26 cellular contexts compared by ENCODE assay signal in the genomic region with DNA sequence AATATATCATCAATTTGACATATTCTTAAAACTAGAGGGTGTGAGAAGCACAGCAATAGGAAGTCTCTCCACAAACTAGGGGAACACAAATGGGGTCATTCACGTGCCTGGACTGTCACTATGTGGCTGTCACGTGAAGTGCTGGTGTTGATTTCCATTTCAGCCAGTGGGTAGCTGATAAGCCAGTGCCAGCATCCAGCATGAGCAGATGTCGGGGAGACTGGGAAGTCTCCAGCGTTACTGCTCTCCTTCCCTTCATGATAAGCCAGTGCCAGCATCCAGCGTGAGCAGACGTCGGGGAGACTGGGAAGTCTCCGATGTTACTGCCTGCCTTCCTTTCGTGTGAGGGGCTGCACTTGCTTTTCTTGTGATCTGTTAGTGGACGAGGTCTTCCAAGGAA. TPM values are rescaled to one million over a fixed set of nuclear protein-coding genes. Genes with fewer than 3 reads are reported as not detected.
A peak's percentile ranks its signal among the peaks of the same experiment; 100 is the strongest.
DNase-seq lines count a peak whose midpoint lies in the region; ATAC-seq, FAIRE-seq and TF ChIP-seq lines count a peak whose summit lies in the region.
"Had no signal": no experiment of that assay in that cellular context is flagged by ENCODE, and none has a peak within 500 bp of the region (broad histone marks: within the 10 kb centered on the region; RNA-seq: fewer than 3 reads in every experiment).

No MANE protein-coding gene starts in this region.

- ATAC-seq in RWPE2 (ENCODE audit: low read depth) (no peak), GM12878 (no peak)
- no peak for ATAC-seq in stimulated activated effector memory CD8-positive, alpha-beta T cell treated with anti-CD3 and anti-CD28 coated beads, Interleukin-12 subunit alpha, Interleukin-12 subunit beta, amount 100 ng/mL, for 72 hours
- ATAC-seq: stimulated activated naive CD8-positive, alpha-beta T cell treated with anti-CD3 and anti-CD28 coated beads, Interleukin-15, Interleukin-2, amounts not matched to agents 100 U/mL and 50 U/mL, for 24 hours had no signal

- RAD21 ChIA-PET in GM12878 (lab: Charles Lee; ENCODE audit: unreplicated experiment), result no interaction called here

- POLR2A ChIA-PET in GM12878 (lab: Charles Lee), result no interaction called here

- H3K9ac ChIP-seq in GM12878 (ENCODE audit: control insufficient read depth, insufficient read depth, low read length), result no peak overlapping the region

- TF ChIP-seq RAD21 in GM12878 (IDR thresholded peaks at IDR 0.05; ENCODE audit: insufficient read depth, low read depth, low read length), result no peak

- TF ChIP-seq CTCF in RWPE2 (IDR thresholded peaks at IDR 0.05; ENCODE audit: poor library complexity, severe bottlenecking), result no peak
- no peak for TF ChIP-seq CTCF in GM12878 (IDR thresholded peaks at IDR 0.05 in 2 of 3, conservative IDR thresholded peaks at IDR 0.05 in 1 of 3; ENCODE audit: control insufficient read depth in 2 of 3, extremely low read depth in 1 of 3, insufficient read depth in 1 of 3, low read depth in 3 of 3, low read length in 3 of 3)
- no peak for TF ChIP-seq CTCF in left ventricle myocardium inferior (IDR thresholded peaks at IDR 0.05; ENCODE audit: borderline replicate concordance)

- H3K4me1 ChIP-seq in RWPE2 (ENCODE audit: insufficient read depth, poor library complexity, severe bottlenecking) (no peaks in the 10 kb centered on the region), GM12878 (ENCODE audit: control insufficient read depth, insufficient read depth, low read length) (no peaks in the 10 kb centered on the region), left ventricle myocardium inferior (peaks cover 42% of the 10 kb centered on the region)
- H3K4me1 ChIP-seq: breast epithelium had no signal

- DNase-seq in RWPE2 (ENCODE audit: low spot score) (peak; percentile 61), GM12878 (ENCODE audit: low read depth, low spot score) (no peak), left ventricle myocardium inferior (peak; percentile 47), NCI-H187 (lab: John Stamatoyannopoulos, UW) (no peak), KBM-7 (no peak), GDM1 (lab: John Stamatoyannopoulos, UW) (no peak)
- DNase-seq in stimulated activated effector memory CD8-positive, alpha-beta T cell treated with anti-CD3 and anti-CD28 coated beads, Interleukin-12 subunit alpha, Interleukin-12 subunit beta, amount 100 ng/mL, for 72 hours (ENCODE audit: low spot score in 2 of 2), result no peak
- DNase-seq in activated effector memory CD4-positive, alpha-beta T cell treated with anti-CD3 and anti-CD28 coated beads, Interleukin-2, amount 50 U/mL, for 16 hours, result no peak
- DNase-seq: DMS79 treated with DMSO at 0.1 percent for 48 hours; foreskin melanocyte; NCI-H1105; NCI-H510A treated with DMSO at 0.1 percent for 48 hours; nephron progenitor cell; NK-92 treated with Interleukin-12 subunit alpha and Interleukin-12 subunit beta, amount 100 ng/mL, for 24 hours; Peyer's patch; stimulated activated CD4-positive, alpha-beta T cell treated with anti-CD3 and anti-CD28 coated beads, Interleukin-2, amount 100 ng/mL, for 24 hours; stimulated activated naive CD8-positive, alpha-beta T cell treated with anti-CD3 and anti-CD28 coated beads, Interleukin-15, Interleukin-2, amounts not matched to agents 100 U/mL and 50 U/mL, for 24 hours had no signal

- H3K27ac ChIP-seq in RWPE2 (ENCODE audit: poor library complexity, severe bottlenecking), result no peak overlapping the region
- no peak overlapping the region for H3K27ac ChIP-seq in GM12878 (ENCODE audit: control insufficient read depth, insufficient read depth)
- peak overlapping the region; percentile 17 for H3K27ac ChIP-seq in left ventricle myocardium inferior (replicated peaks)
- H3K27ac ChIP-seq: breast epithelium, Peyer's patch, SK-N-MC had no signal

- SMC1A ChIA-PET in GM12878 (lab: Charles Lee; ENCODE audit: uncharacterized antibody, unreplicated experiment), result no interaction called here

- no peak for TF ChIP-seq EP300 in GM12878 (IDR thresholded peaks at IDR 0.05; ENCODE audit: borderline replicate concordance in 1 of 2, control insufficient read depth in 1 of 2, low read depth in 2 of 2, low read length in 2 of 2)

- CTCF ChIA-PET in GM12878 (lab: Yijun Ruan, JAX), result no interaction called here

- no peak for FAIRE-seq in GM12878 (lab: Jason Lieb, UNC)
- FAIRE-seq: H54 had no signal

- peaks cover 2% of the 10 kb centered on the region for H3K4me1 Mint-ChIP-seq in stimulated activated effector memory CD8-positive, alpha-beta T cell treated with anti-CD3 and anti-CD28 coated beads, Interleukin-12 subunit alpha, Interleukin-12 subunit beta, amount 100 ng/mL, for 72 hours
- H3K4me1 Mint-ChIP-seq: nephron progenitor cell had no signal

- H3K4me3 Mint-ChIP-seq in stimulated activated effector memory CD8-positive, alpha-beta T cell treated with anti-CD3 and anti-CD28 coated beads, Interleukin-12 subunit alpha, Interleukin-12 subunit beta, amount 100 ng/mL, for 72 hours, result no peak overlapping the region
- H3K4me3 Mint-ChIP-seq: activated naive CD8-positive, alpha-beta T cell; dendritic cell treated with granulocyte-macrophage colony-stimulating factor and Interleukin-4, amounts not matched to agents 40 ng/mL and 50 ng/mL, for 4 days; nephron progenitor cell; T-helper 2 cell treated with Interferon-gamma antibody and Interleukin-4, amounts not matched to agents 5 μg/mL and 100 μg/mL, for 36 hours had no signal

- no peak overlapping the region for H3K4me2 ChIP-seq in GM12878 (ENCODE audit: control insufficient read depth, insufficient read depth)

- WGBS in GM12878 (ENCODE audit: insufficient coverage, insufficient replicate concordance, low lambda C conversion rate, missing lambda C conversion rate), result 91% methylated on average over 10 of the region's 10 CpGs

- H3K9me3 Mint-ChIP-seq in stimulated activated effector memory CD8-positive, alpha-beta T cell treated with anti-CD3 and anti-CD28 coated beads, Interleukin-12 subunit alpha, Interleukin-12 subunit beta, amount 100 ng/mL, for 72 hours, result no peaks in the 10 kb centered on the region
- H3K9me3 Mint-ChIP-seq: CD8-positive, alpha-beta memory T cell; T-helper 2 cell treated with Interferon-gamma antibody and Interleukin-4, amounts not matched to agents 5 μg/mL and 100 μg/mL, for 36 hours had no signal

- H3K79me2 ChIP-seq in GM12878 (ENCODE audit: control insufficient read depth, insufficient read depth, low read length), result peaks cover 4% of the 10 kb centered on the region

- no peaks in the 10 kb centered on the region for H4K20me1 ChIP-seq in GM12878 (ENCODE audit: control insufficient read depth, insufficient read depth)

- no peaks in the 10 kb centered on the region for H3K9me3 ChIP-seq in RWPE2 (ENCODE audit: severe bottlenecking)
- H3K9me3 ChIP-seq in GM12878 (replicated peaks; ENCODE audit: control insufficient read depth, insufficient read depth, low read length), result peaks cover 3% of the 10 kb centered on the region; the same call in 2 of the 3 replicates
- H3K9me3 ChIP-seq in left ventricle myocardium inferior (replicated peaks), result peaks cover 4% of the 10 kb centered on the region
- H3K9me3 ChIP-seq: breast epithelium, Peyer's patch had no signal

- H3K4me3 ChIP-seq in RWPE2 (ENCODE audit: severe bottlenecking) (no peak overlapping the region), GM12878 (no peak overlapping the region), left ventricle myocardium inferior (peak overlapping the region; percentile 14)
- H3K4me3 ChIP-seq: breast epithelium, Peyer's patch, SK-N-MC had no signal

- H3K36me3 ChIP-seq in RWPE2 (ENCODE audit: low read depth) (peaks cover 74% of the 10 kb centered on the region), GM12878 (ENCODE audit: control insufficient read depth in 2 of 2, insufficient read depth in 2 of 2, low read length in 1 of 2) (peaks cover 24 to 46% of the 10 kb centered on the region in 2 experiments), left ventricle myocardium inferior (peaks cover 67% of the 10 kb centered on the region)
- H3K36me3 ChIP-seq: breast epithelium had no signal

- no TSS peak for BruUV-seq in GM12878 (replicated peaks; lab: Mats Ljungman, UMichigan)

- H3K27ac Mint-ChIP-seq in stimulated activated effector memory CD8-positive, alpha-beta T cell treated with anti-CD3 and anti-CD28 coated beads, Interleukin-12 subunit alpha, Interleukin-12 subunit beta, amount 100 ng/mL, for 72 hours, result peak overlapping the region; percentile 75
- H3K27ac Mint-ChIP-seq: activated naive CD8-positive, alpha-beta T cell; dendritic cell treated with granulocyte-macrophage colony-stimulating factor and Interleukin-4, amounts not matched to agents 40 ng/mL and 50 ng/mL, for 4 days; T-helper 2 cell treated with Interferon-gamma antibody and Interleukin-4, amounts not matched to agents 5 μg/mL and 100 μg/mL, for 36 hours had no signal

- 0 out of 2 replicates have a peak, but pooled peaks have one; percentile 36 for TF ChIP-seq POLR2A in GM12878 (IDR thresholded peaks at IDR 0.05; ENCODE audit: low read depth, low read length)

- H3K36me3 Mint-ChIP-seq in stimulated activated effector memory CD8-positive, alpha-beta T cell treated with anti-CD3 and anti-CD28 coated beads, Interleukin-12 subunit alpha, Interleukin-12 subunit beta, amount 100 ng/mL, for 72 hours, result peaks cover 73% of the 10 kb centered on the region

- H3K27me3 ChIP-seq in RWPE2 (ENCODE audit: insufficient read depth, poor library complexity, severe bottlenecking) (no peaks in the 10 kb centered on the region), GM12878 (replicated peaks in 1 of 2; ENCODE audit: control insufficient read depth in 2 of 2, insufficient read depth in 2 of 2, low read length in 1 of 2) (no peaks in the 10 kb centered on the region), left ventricle myocardium inferior (ENCODE audit: low read depth) (no peaks in the 10 kb centered on the region)
- H3K27me3 ChIP-seq: breast epithelium, Peyer's patch had no signal

- no peak overlapping the region for H2AFZ ChIP-seq in GM12878 (ENCODE audit: control insufficient read depth, low read depth, low read length)

- intact Hi-C loops in GM12878 (cut with micrococcal nuclease; ENCODE audit: unreplicated experiment) (no loop called here), left ventricle myocardium inferior (cut with micrococcal nuclease) (no loop called here)

- in situ Hi-C loops in GM12878 (cut with MboI), result no loop called here
- in situ Hi-C loops in KBM-7 (cut with MboI; ENCODE audit: low pct_unique_long_range_greater_than_20kb, low sequenced_read_pairs), result no loop called here

RNA-seq across cellular contexts. Expression of a gene that starts 5.6 kb away (rescaled TPM):
- total RNA-seq in GM12878 (2013; cell fraction: nucleolus; rRNA removed), result 130 and 134 TPM in 2 replicates
- total RNA-seq in GM12878 (2014; rRNA removed), result 27.8 and 35.8 TPM in 2 replicates
- total RNA-seq in GM12878 (2014; rRNA removed; fragmentation: Illumina TruSeq; extraction: Trizol), result 15.7 and 17.5 TPM in 2 replicates
- 60.2 and 74.1 TPM in 2 replicates for total RNA-seq in GM12878 (2021)
- 18.7 TPM for polyA plus RNA-seq in GM12878 (2011; ENCODE audit: low read depth)
- polyA plus RNA-seq in GM12878 (2011; rRNA removed), result 13.0 and 22.9 TPM in 2 replicates
- 33.9 and 65.4 TPM in 2 replicates for polyA plus RNA-seq in GM12878 (2011; cell fraction: cytosol; rRNA removed)
- 742 and 791 TPM in 2 replicates for polyA plus RNA-seq in GM12878 (2011; cell fraction: nucleus; rRNA removed)
- 52.1 and 66.9 TPM in 2 replicates for polyA plus RNA-seq in GM12878 (2012)
- 5.8 and 19.2 TPM in 2 replicates for polyA plus RNA-seq in GM12878 (2014; fragmentation: Illumina TruSeq; extraction: Trizol)
- 1 to 10 TPM in 1 of 2 experiments, under 1 TPM in 1; 0.72 to 3.9 TPM for polyA plus RNA-seq in GM12878 (2014; fragmentation: Nextera tagmentation; extraction: Ambion mirVana)
- 67.1 and 83.6 TPM in 2 replicates for polyA plus RNA-seq in GM12878 (2014; rRNA removed)
- 10 to 100 TPM; 57.9 to 67.0 TPM for polyA plus RNA-seq in GM12878 (2016; fragmentation: Nextera tagmentation; extraction: Ambion mirVana)
- 6.9 and 18.1 TPM in 2 replicates for polyA minus RNA-seq in GM12878 (2011; rRNA and poly(A)+ RNA removed)
- polyA minus RNA-seq in GM12878 (2011; cell fraction: cytosol; rRNA and poly(A)+ RNA removed), result 9.0 and 11.0 TPM in 2 replicates
- 49.8 and 62.0 TPM in 2 replicates for polyA minus RNA-seq in GM12878 (2011; cell fraction: nucleus; rRNA and poly(A)+ RNA removed)
- 0.47 TPM for total RNA-seq in left ventricle myocardium inferior

RNA-seq across cellular contexts. Expression of a gene that starts 9.0 kb away (rescaled TPM):
- 16.8 and 17.6 TPM in 2 replicates for total RNA-seq in GM12878 (2013; cell fraction: nucleolus; rRNA removed)
- 21.7 and 25.2 TPM in 2 replicates for total RNA-seq in GM12878 (2014; rRNA removed)
- 21.7 and 22.7 TPM in 2 replicates for total RNA-seq in GM12878 (2014; rRNA removed; fragmentation: Illumina TruSeq; extraction: Trizol)
- 33.1 and 33.8 TPM in 2 replicates for total RNA-seq in GM12878 (2021)
- 19.1 TPM for polyA plus RNA-seq in GM12878 (2011; ENCODE audit: low read depth)
- polyA plus RNA-seq in GM12878 (2011; rRNA removed), result 28.2 and 30.6 TPM in 2 replicates
- polyA plus RNA-seq in GM12878 (2011; cell fraction: cytosol; rRNA removed), result 29.1 and 34.1 TPM in 2 replicates
- 19.5 and 22.0 TPM in 2 replicates for polyA plus RNA-seq in GM12878 (2011; cell fraction: nucleus; rRNA removed)
- 21.7 and 23.3 TPM in 2 replicates for polyA plus RNA-seq in GM12878 (2012)
- 17.6 and 22.8 TPM in 2 replicates for polyA plus RNA-seq in GM12878 (2014; fragmentation: Illumina TruSeq; extraction: Trizol)
- 10 to 100 TPM; 12.0 to 13.2 TPM for polyA plus RNA-seq in GM12878 (2014; fragmentation: Nextera tagmentation; extraction: Ambion mirVana)
- 27.9 and 29.8 TPM in 2 replicates for polyA plus RNA-seq in GM12878 (2014; rRNA removed)
- 10 to 100 TPM; 16.5 to 20.1 TPM for polyA plus RNA-seq in GM12878 (2016; fragmentation: Nextera tagmentation; extraction: Ambion mirVana)
- polyA minus RNA-seq in GM12878 (2011; rRNA and poly(A)+ RNA removed), result 26.9 and 30.9 TPM in 2 replicates
- 11.3 and 11.9 TPM in 2 replicates for polyA minus RNA-seq in GM12878 (2011; cell fraction: cytosol; rRNA and poly(A)+ RNA removed)
- polyA minus RNA-seq in GM12878 (2011; cell fraction: nucleus; rRNA and poly(A)+ RNA removed), result 7.1 and 9.1 TPM in 2 replicates
- total RNA-seq in left ventricle myocardium inferior, result 16.2 TPM

RNA-seq across cellular contexts. Expression of a gene that starts 20.6 kb away (rescaled TPM):
- 158 and 180 TPM in 2 replicates for total RNA-seq in GM12878 (2013; cell fraction: nucleolus; rRNA removed)
- total RNA-seq in GM12878 (2014; rRNA removed) (40.9 and 41.5 TPM in 2 replicates), GM12878 (2014; rRNA removed; fragmentation: Illumina TruSeq; extraction: Trizol) (33.8 and 36.0 TPM in 2 replicates), GM12878 (2021) (52.1 and 56.4 TPM in 2 replicates), left ventricle myocardium inferior (37.0 TPM)
- 21.4 TPM for polyA plus RNA-seq in GM12878 (2011; ENCODE audit: low read depth)
- polyA plus RNA-seq in GM12878 (2011; rRNA removed) (40.4 and 47.4 TPM in 2 replicates), GM12878 (2014; fragmentation: Illumina TruSeq; extraction: Trizol) (39.4 and 44.2 TPM in 2 replicates), GM12878 (2014; fragmentation: Nextera tagmentation; extraction: Ambion mirVana) (1 to 10 TPM; 5.5 to 7.8 TPM), GM12878 (2014; rRNA removed) (40.6 and 40.8 TPM in 2 replicates), GM12878 (2016; fragmentation: Nextera tagmentation; extraction: Ambion mirVana) (10 to 100 TPM; 24.7 to 28.5 TPM)
- 43.3 and 47.3 TPM in 2 replicates for polyA plus RNA-seq in GM12878 (2011; cell fraction: cytosol; rRNA removed)
- polyA plus RNA-seq in GM12878 (2011; cell fraction: nucleus; rRNA removed), result 185 and 192 TPM in 2 replicates
- polyA plus RNA-seq in GM12878 (2012), result 32.5 and 32.6 TPM in 2 replicates
- polyA minus RNA-seq in GM12878 (2011; rRNA and poly(A)+ RNA removed), result 38.1 and 42.9 TPM in 2 replicates
- 12.7 and 13.5 TPM in 2 replicates for polyA minus RNA-seq in GM12878 (2011; cell fraction: cytosol; rRNA and poly(A)+ RNA removed)
- polyA minus RNA-seq in GM12878 (2011; cell fraction: nucleus; rRNA and poly(A)+ RNA removed), result 38.0 and 59.5 TPM in 2 replicates

RNA-seq across cellular contexts. Expression of a gene that starts 59.8 kb away (rescaled TPM):
- 0.69 TPM in 1 of 2 replicates, not detected in the other for total RNA-seq in GM12878 (2013; cell fraction: nucleolus; rRNA removed)
- total RNA-seq in GM12878 (2014; rRNA removed), result not detected in 2 replicates
- not detected in 2 replicates for total RNA-seq in GM12878 (2014; rRNA removed; fragmentation: Illumina TruSeq; extraction: Trizol)
- total RNA-seq in GM12878 (2021), result 0.33 TPM in 1 of 2 replicates, not detected in the other
- polyA plus RNA-seq in GM12878 (2011; ENCODE audit: low read depth), result not detected
- polyA plus RNA-seq in GM12878 (2011; rRNA removed), result not detected in 2 replicates
- polyA plus RNA-seq in GM12878 (2011; cell fraction: cytosol; rRNA removed), result 0.07 TPM in 1 of 2 replicates, not detected in the other
- polyA plus RNA-seq in GM12878 (2011; cell fraction: nucleus; rRNA removed), result 0.28 and 0.40 TPM in 2 replicates
- 0.11 TPM in 1 of 2 replicates, not detected in the other for polyA plus RNA-seq in GM12878 (2012)
- not detected in 2 replicates for polyA plus RNA-seq in GM12878 (2014; fragmentation: Illumina TruSeq; extraction: Trizol)
- polyA plus RNA-seq in GM12878 (2014; fragmentation: Nextera tagmentation; extraction: Ambion mirVana), result not detected
- 0.28 TPM in 1 of 2 replicates, not detected in the other for polyA plus RNA-seq in GM12878 (2014; rRNA removed)
- polyA plus RNA-seq in GM12878 (2016; fragmentation: Nextera tagmentation; extraction: Ambion mirVana), result not detected
- not detected in 2 replicates for polyA minus RNA-seq in GM12878 (2011; rRNA and poly(A)+ RNA removed)
- not detected in 2 replicates for polyA minus RNA-seq in GM12878 (2011; cell fraction: cytosol; rRNA and poly(A)+ RNA removed)
- not detected in 2 replicates for polyA minus RNA-seq in GM12878 (2011; cell fraction: nucleus; rRNA and poly(A)+ RNA removed)
- total RNA-seq in left ventricle myocardium inferior, result not detected
- total RNA-seq: breast epithelium; CD8-positive, alpha-beta memory T cell; mononuclear cell; Peyer's patch had no signal
- polyA plus RNA-seq: CD8-positive, alpha-beta memory T cell; urinary bladder had no signal

Comparison
In these comparisons a context has a peak if more than half of its experiments do, and no peak if none do; other contexts are left out.
1. DNase-seq: peak in RWPE2 (single experiment) and left ventricle myocardium inferior (single experiment); none in GM12878 (single experiment), stimulated activated effector memory CD8-positive, alpha-beta T cell treated with anti-CD3 and anti-CD28 coated beads, Interleukin-12 subunit alpha, Interleukin-12 subunit beta, amount 100 ng/mL, for 72 hours (0 of 2), NCI-H187 (0 of 2), activated effector memory CD4-positive, alpha-beta T cell treated with anti-CD3 and anti-CD28 coated beads, Interleukin-2, amount 50 U/mL, for 16 hours (single experiment), KBM-7 (single experiment) and GDM1 (single experiment).
2. RNA of a gene that starts 5.6 kb away (total RNA-seq): 15.7 to 134 TPM in GM12878; 0.47 TPM in left ventricle myocardium inferior (single experiment); every median in the first group is over 10 times any median in the second.